ENCODE assay signal across 8 cellular contexts in the genomic region with DNA sequence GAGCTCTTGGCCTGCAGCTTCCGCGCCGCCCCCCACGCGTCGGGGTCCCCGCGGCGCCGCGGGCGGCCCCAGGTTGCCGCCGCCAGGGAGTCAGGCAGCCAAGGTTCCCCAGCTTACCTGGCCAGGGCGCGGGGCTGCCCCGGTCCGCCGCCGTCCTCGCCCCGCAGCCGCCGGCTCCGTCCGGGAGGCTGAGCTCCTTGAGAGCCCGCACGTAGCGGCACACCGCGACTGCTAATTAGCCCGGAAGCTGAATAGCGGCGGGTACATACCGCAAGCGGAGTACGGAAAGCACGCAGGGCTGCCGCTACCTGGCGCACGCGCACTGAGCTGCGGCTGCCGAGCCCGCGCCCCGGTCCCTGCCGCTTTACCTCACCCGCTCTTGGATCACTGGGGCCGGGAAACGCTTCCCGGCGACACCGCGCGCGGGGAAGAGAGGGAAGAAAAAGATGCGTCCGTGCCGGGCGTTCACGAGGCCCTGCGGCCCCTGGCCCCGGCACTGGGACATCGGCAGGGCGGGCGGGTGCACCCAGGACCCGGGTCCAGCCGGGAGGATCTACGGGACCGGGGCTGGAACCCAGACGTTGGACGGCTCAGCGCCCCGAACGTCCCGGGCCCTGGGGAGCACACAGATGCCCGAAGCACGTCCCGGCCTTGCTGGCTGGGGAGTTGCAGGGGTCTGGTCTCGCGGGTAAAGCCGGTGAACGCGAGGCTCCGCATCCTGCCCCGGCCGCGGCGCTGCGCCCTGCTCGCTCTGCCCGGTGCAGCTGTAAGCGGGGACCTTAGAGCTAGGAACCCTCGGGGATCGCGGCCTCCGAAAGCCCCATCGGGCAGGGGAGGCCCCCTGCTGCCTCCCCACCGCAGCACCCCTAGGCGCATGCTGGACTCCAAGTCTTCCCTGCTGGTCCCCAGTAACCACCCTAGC. TPM values are rescaled to one million over a fixed set of nuclear protein-coding genes. Genes with fewer than 3 reads are reported as not detected.
A peak's percentile ranks its signal among the peaks of the same experiment; 100 is the strongest.
DNase-seq lines count a peak whose midpoint lies in the region; ATAC-seq, FAIRE-seq and TF ChIP-seq lines count a peak whose summit lies in the region.

A gene with protein sequence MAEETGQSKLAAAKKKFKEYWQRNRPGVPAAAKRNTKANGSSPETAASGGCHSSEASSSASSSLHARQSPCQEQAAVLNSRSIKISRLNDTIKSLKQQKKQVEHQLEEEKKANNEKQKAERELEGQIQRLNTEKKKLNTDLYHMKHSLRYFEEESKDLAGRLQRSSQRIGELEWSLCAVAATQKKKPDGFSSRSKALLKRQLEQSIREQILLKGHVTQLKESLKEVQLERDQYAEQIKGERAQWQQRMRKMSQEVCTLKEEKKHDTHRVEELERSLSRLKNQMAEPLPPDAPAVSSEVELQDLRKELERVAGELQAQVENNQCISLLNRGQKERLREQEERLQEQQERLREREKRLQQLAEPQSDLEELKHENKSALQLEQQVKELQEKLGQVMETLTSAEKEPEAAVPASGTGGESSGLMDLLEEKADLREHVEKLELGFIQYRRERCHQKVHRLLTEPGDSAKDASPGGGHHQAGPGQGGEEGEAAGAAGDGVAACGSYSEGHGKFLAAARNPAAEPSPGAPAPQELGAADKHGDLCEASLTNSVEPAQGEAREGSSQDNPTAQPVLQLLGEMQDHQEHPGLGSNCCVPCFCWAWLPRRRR (minus strand): TSS at position 253 of the 922 bp plus-strand sequence. CDS start 47,739 bp downstream, outside the sequence.

- TF ChIP-seq RAD21 in Ishikawa (IDR thresholded peaks at IDR 0.05; ENCODE audit: low read depth) (no peak), SK-N-SH (IDR thresholded peaks at IDR 0.05; ENCODE audit: low read length) (no peak)

- TF ChIP-seq CTCF in SK-N-SH (IDR thresholded peaks at IDR 0.05) (no peak), pancreas (IDR thresholded peaks at IDR 0.05) (no peak), tibial nerve (IDR thresholded peaks at IDR 0.05) (no peak)

- H3K27ac ChIP-seq in SK-N-SH (ENCODE audit: low read depth in 2 of 2, low read length in 1 of 2): peak within 1 kb of the TSS in 1 of 2 experiments; percentile 62; a peak in 2 of 4 replicates
- peak within 1 kb of the TSS; percentile 47 to 70 (median 64) for H3K27ac ChIP-seq in pancreas
- H3K27ac ChIP-seq in tibial nerve: peak within 1 kb of the TSS in 2 of 4 donors; percentile 47 to 62

- H3K27me3 ChIP-seq in SK-N-SH (ENCODE audit: insufficient read depth): no peaks in the 10 kb centered on the region
- H3K27me3 ChIP-seq in pancreas: no peaks in the 10 kb centered on the region
- no peaks in the 10 kb centered on the region for H3K27me3 ChIP-seq in tibial nerve

- H4K20me1 ChIP-seq in SK-N-SH (ENCODE audit: insufficient read depth): 0 out of 2 replicates have a peak, but pooled peaks cover 5% of the 10 kb centered on the region

- POLR2A ChIA-PET in SK-N-SH (lab: Yijun Ruan, JAX): interaction anchor here (0.5 to 1.6 kb wide), 2 partner anchors 217 to 358 kb away, joined by 3 read pairs; a partner anchor contains a TSS

- no peak for TF ChIP-seq POLR2A in tibial nerve (IDR thresholded peaks at IDR 0.05)

- CTCF ChIA-PET in SK-N-SH (lab: Yijun Ruan, JAX): interaction anchor here (0.9 to 2.1 kb wide), 5 partner anchors 30 to 517 kb away, joined by 3 to 7 read pairs (median 4); a partner anchor contains a TSS

- no peaks in the 10 kb centered on the region for H3K36me3 ChIP-seq in SK-N-SH (replicated peaks in 1 of 2; ENCODE audit: control insufficient read depth in 1 of 2, insufficient read depth in 2 of 2, low read length in 1 of 2)
- H3K36me3 ChIP-seq in pancreas: no peaks in the 10 kb centered on the region
- H3K36me3 ChIP-seq in tibial nerve: no peaks in the 10 kb centered on the region

- H3K4me3 ChIP-seq in SK-N-SH (ENCODE audit: low read depth in 2 of 2, low read length in 1 of 2) (peak within 1 kb of the TSS; percentile 82 to 88), pancreas (peak within 1 kb of the TSS; percentile 70 to 99 (median 86)), tibial nerve (peak within 1 kb of the TSS; percentile 63 to 93 (median 80))

- intact Hi-C loops in Right ventricle myocardium inferior (cut with DNase I) (loop anchor here (10.0 kb wide), 2 partner anchors 59 to 519 kb away; no protein-coding TSS in a partner anchor), pancreas (cut with DNase I) (no loop called here)

- no peaks in the 10 kb centered on the region for H3K9me2 ChIP-seq in SK-N-SH

- peaks cover 22% of the 10 kb centered on the region for H3K79me2 ChIP-seq in SK-N-SH (ENCODE audit: insufficient read depth)

- FAIRE-seq in pancreas (lab: Jason Lieb, UNC): no peak

- peak; percentile 26 for DNase-seq in DMS79 (lab: John Stamatoyannopoulos, UW)
- DNase-seq in SK-N-SH: peak; percentile 93
- DNase-seq in activated naive CD4-positive, alpha-beta T cell treated with anti-CD3 and anti-CD28 coated beads, Interleukin-2, amount 50 U/mL, for 16 hours: peak; percentile 82
- peak; percentile 79 for DNase-seq in Right ventricle myocardium inferior (ENCODE audit: missing footprints)
- peak; percentile 76 to 95 (median 84) for DNase-seq in pancreas
- DNase-seq in tibial nerve (ENCODE audit: low spot score in 2 of 2): peak in 1 of 2 donors; percentile 11

- WGBS in SK-N-SH (ENCODE audit: low lambda C conversion rate): 4% methylated on average over 18 of the region's 101 CpGs
- 0 to 1% methylated on average over 97 to 101 of the region's 101 CpGs for WGBS in pancreas, 2 donors
- 2 to 3% methylated on average over 11 to 67 of the region's 101 CpGs for WGBS in tibial nerve, 2 donors

- H3F3A ChIP-seq in SK-N-SH (replicated peaks; ENCODE audit: insufficient read depth): peaks cover 12% of the 10 kb centered on the region

- no peaks in the 10 kb centered on the region for H3K9me3 ChIP-seq in SK-N-SH
- H3K9me3 ChIP-seq in pancreas: no peaks in the 10 kb centered on the region
- H3K9me3 ChIP-seq in tibial nerve: no peaks in the 10 kb centered on the region

- peak within 1 kb of the TSS; percentile 88 for H2AFZ ChIP-seq in SK-N-SH (ENCODE audit: low read depth)

- no peak for TF ChIP-seq EP300 in Ishikawa (IDR thresholded peaks at IDR 0.05; ENCODE audit: borderline replicate concordance)
- TF ChIP-seq EP300 in SK-N-SH (IDR thresholded peaks at IDR 0.05; ENCODE audit: borderline replicate concordance in 1 of 2, low read depth in 1 of 2, low read length in 1 of 2): no peak
- peak in 1 of 2 donors; percentile 14 for TF ChIP-seq EP300 in tibial nerve (IDR thresholded peaks at IDR 0.05)

- H3K4me1 ChIP-seq in SK-N-SH (ENCODE audit: control insufficient read depth in 1 of 2, insufficient read depth in 2 of 2, low read depth in 1 of 2, low read length in 1 of 2) (peaks cover 0 to 21% of the 10 kb centered on the region in 2 experiments; a peak in 1 of 4 replicates), pancreas (peaks cover 0 to 3% (median 0%) of the 10 kb centered on the region in 3 donors), tibial nerve (peaks cover 0 to 16% (median 0%) of the 10 kb centered on the region in 4 donors)

- ATAC-seq in GM21576 (IDR thresholded peaks at IDR 0.05; ENCODE audit: unreplicated experiment) (peak; percentile 65), Right ventricle myocardium inferior (peak; percentile 69), pancreas (peak; percentile 71 to 83 (median 78))

- H3K4me2 ChIP-seq in SK-N-SH: peak within 1 kb of the TSS; percentile 95

- peak within 1 kb of the TSS; percentile 76 for H3K9ac ChIP-seq in SK-N-SH

TF ChIP-seq in Ishikawa, 13 proteins besides CTCF, POLR2A, EP300 and RAD21:
- TF ChIP-seq TEAD4 (IDR thresholded peaks at IDR 0.05) (peak; percentile 23; the same call in 1 of the 2 replicates), TAF1 (IDR thresholded peaks at IDR 0.05; ENCODE audit: low read depth) (peak; percentile 19; the same call in 1 of the 2 replicates), EGR1 (IDR thresholded peaks at IDR 0.05) (no peak)

TF ChIP-seq in SK-N-SH, 30 proteins besides CTCF, POLR2A, EP300 and RAD21 (continues in another document):
- TF ChIP-seq TAF1 (IDR thresholded peaks at IDR 0.05; ENCODE audit: borderline replicate concordance, low read depth, low read length) (peak; percentile 36; the same call in 1 of the 2 replicates), GATA2 (CRISPR knock-in tag; IDR thresholded peaks at IDR 0.05) (no peak), JUND (IDR thresholded peaks at IDR 0.05) (no peak), SMC3 (IDR thresholded peaks at IDR 0.05; ENCODE audit: low read depth, low read length) (no peak), NRF1 (IDR thresholded peaks at IDR 0.05; ENCODE audit: low read depth, low read length) (peak; percentile 82)
- TF ChIP-seq, protein P1, sequence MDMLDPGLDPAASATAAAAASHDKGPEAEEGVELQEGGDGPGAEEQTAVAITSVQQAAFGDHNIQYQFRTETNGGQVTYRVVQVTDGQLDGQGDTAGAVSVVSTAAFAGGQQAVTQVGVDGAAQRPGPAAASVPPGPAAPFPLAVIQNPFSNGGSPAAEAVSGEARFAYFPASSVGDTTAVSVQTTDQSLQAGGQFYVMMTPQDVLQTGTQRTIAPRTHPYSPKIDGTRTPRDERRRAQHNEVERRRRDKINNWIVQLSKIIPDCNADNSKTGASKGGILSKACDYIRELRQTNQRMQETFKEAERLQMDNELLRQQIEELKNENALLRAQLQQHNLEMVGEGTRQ (IDR thresholded peaks at IDR 0.05; ENCODE audit: borderline replicate concordance, low read depth, low read length): no peak
- TF ChIP-seq, protein P2, sequence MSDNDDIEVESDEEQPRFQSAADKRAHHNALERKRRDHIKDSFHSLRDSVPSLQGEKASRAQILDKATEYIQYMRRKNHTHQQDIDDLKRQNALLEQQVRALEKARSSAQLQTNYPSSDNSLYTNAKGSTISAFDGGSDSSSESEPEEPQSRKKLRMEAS (IDR thresholded peaks at IDR 0.05; ENCODE audit: low read depth): peak; percentile 38; the same call in 1 of the 2 replicates
- TF ChIP-seq, protein P3, sequence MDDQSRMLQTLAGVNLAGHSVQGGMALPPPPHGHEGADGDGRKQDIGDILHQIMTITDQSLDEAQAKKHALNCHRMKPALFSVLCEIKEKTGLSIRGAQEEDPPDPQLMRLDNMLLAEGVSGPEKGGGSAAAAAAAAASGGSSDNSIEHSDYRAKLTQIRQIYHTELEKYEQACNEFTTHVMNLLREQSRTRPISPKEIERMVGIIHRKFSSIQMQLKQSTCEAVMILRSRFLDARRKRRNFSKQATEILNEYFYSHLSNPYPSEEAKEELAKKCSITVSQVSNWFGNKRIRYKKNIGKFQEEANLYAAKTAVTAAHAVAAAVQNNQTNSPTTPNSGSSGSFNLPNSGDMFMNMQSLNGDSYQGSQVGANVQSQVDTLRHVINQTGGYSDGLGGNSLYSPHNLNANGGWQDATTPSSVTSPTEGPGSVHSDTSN (IDR thresholded peaks at IDR 0.05): no peak

RNA-seq across cellular contexts. Expression of the gene that starts here (rescaled TPM):
- polyA plus RNA-seq in SK-N-SH (2012; rRNA removed) (96.6 and 154 TPM in 2 replicates), pancreas (100 to 1,000 TPM; 371 to 529 TPM)
- polyA plus RNA-seq in SK-N-SH (2012; cell fraction: cytosol; rRNA removed): 11.7 and 13.9 TPM in 2 replicates
- 1,292 and 1,384 TPM in 2 replicates for polyA plus RNA-seq in SK-N-SH (2012; cell fraction: nucleus; rRNA removed)
- total RNA-seq in Right ventricle myocardium inferior (7.1 TPM), pancreas (100 to 1,000 TPM in 5 of 6 donors, 10 to 100 TPM in 1; 77.7 to 245 (median 115) TPM), tibial nerve (100 to 1,000 TPM; 129 to 312 (median 147) TPM)
